26 cellular contexts compared by ENCODE assay signal in the genomic region with DNA sequence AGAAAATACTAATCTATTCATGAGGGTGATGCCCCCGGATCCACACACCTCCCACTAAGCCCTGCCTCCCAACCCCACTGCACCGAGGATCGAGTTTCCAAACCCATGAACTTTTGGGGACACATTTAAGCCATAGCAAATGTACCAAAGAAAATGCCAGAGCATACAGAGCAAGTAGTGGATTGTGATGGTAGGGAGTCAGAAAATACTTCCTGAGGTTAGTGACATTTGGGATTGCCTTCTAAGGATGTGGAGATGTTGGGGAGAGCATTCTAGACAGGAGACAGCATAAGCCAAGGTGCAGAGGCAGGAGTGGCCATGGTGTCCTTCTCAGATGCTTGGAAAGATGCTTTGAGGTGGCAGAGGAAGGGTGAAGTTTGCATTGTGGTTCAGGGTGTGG. TPM values are rescaled to one million over a fixed set of nuclear protein-coding genes. Genes with fewer than 3 reads are reported as not detected.
"Had no signal": no experiment of that assay in that cellular context is flagged by ENCODE, and none has a peak within 500 bp of the region (broad histone marks: within the 10 kb centered on the region; RNA-seq: fewer than 3 reads in every experiment).

No MANE protein-coding gene starts in this region.

- H3K27me3 Mint-ChIP-seq: natural killer cell treated with Interleukin-12 subunit alpha and Interleukin-12 subunit beta and Interleukin-15 and Interleukin-18, amount 100 ng/mL, for 72 hours; progenitor cell of endocrine pancreas; stimulated activated memory B cell treated with anti-CD40 and anti-IgM and Interleukin-4, amounts not matched to agents 10 μg/mL and 1 μg/mL and 100 μg/mL, for 72 hours; stimulated activated naive CD8-positive, alpha-beta T cell treated with anti-CD3 and anti-CD28 coated beads, Interleukin-15, amount 100 ng/mL, for 72 hours; type B pancreatic cell had no signal

- H3K36me3 Mint-ChIP-seq: immature natural killer cell; naive thymus-derived CD4-positive, alpha-beta T cell; natural killer cell treated with Interleukin-12 subunit alpha and Interleukin-12 subunit beta and Interleukin-15 and Interleukin-18, amount 100 ng/mL, for 72 hours; stimulated activated memory B cell treated with anti-CD40 and anti-IgM and Interleukin-4, amounts not matched to agents 10 μg/mL and 1 μg/mL and 100 μg/mL, for 72 hours had no signal

- H3K27ac Mint-ChIP-seq: mesothelial cell of epicardium; naive thymus-derived CD4-positive, alpha-beta T cell; natural killer cell treated with Interleukin-12 subunit alpha and Interleukin-12 subunit beta and Interleukin-15 and Interleukin-18, amount 100 ng/mL, for 72 hours; progenitor cell of endocrine pancreas; stimulated activated memory B cell treated with anti-CD40 and anti-IgM and Interleukin-4, amounts not matched to agents 10 μg/mL and 1 μg/mL and 100 μg/mL, for 72 hours; stimulated activated naive CD8-positive, alpha-beta T cell treated with anti-CD3 and anti-CD28 coated beads, Interleukin-15, amount 100 ng/mL, for 72 hours; type B pancreatic cell had no signal

- ATAC-seq: left colon; left lung; lower lobe of right lung; naive thymus-derived CD4-positive, alpha-beta T cell; natural killer cell treated with Interleukin-12 subunit alpha and Interleukin-12 subunit beta and Interleukin-15 and Interleukin-18, amount 100 ng/mL, for 72 hours; right lobe of liver; stimulated activated memory B cell treated with anti-CD40 and anti-IgM and Interleukin-4, amounts not matched to agents 10 μg/mL and 1 μg/mL and 100 μg/mL, for 72 hours; stimulated activated naive CD8-positive, alpha-beta T cell treated with anti-CD3 and anti-CD28 coated beads, Interleukin-15, amount 100 ng/mL, for 72 hours had no signal

- H3K4me3 ChIP-seq: left lung, lower lobe of right lung, ovary, right atrium auricular region, right lobe of liver, smooth muscle cell, tibial nerve, uterus had no signal

- H3K36me3 ChIP-seq: left lung, lower lobe of right lung, ovary, right atrium auricular region, right lobe of liver, tibial nerve, uterus had no signal

- H3K27ac ChIP-seq: left lung, lower lobe of right lung, ovary, right lobe of liver, tibial nerve had no signal

- H3K27me3 ChIP-seq: left lung, ovary, right atrium auricular region, right lobe of liver, tibial nerve, uterus had no signal

- H3K4me3 Mint-ChIP-seq: immature natural killer cell; mesothelial cell of epicardium; naive thymus-derived CD4-positive, alpha-beta T cell; natural killer cell treated with Interleukin-12 subunit alpha and Interleukin-12 subunit beta and Interleukin-15 and Interleukin-18, amount 100 ng/mL, for 72 hours; stimulated activated memory B cell treated with anti-CD40 and anti-IgM and Interleukin-4, amounts not matched to agents 10 μg/mL and 1 μg/mL and 100 μg/mL, for 72 hours; stimulated activated naive CD8-positive, alpha-beta T cell treated with anti-CD3 and anti-CD28 coated beads, Interleukin-15, amount 100 ng/mL, for 72 hours; type B pancreatic cell had no signal

- H3K9me3 Mint-ChIP-seq: immature natural killer cell; mesothelial cell of epicardium; naive thymus-derived CD4-positive, alpha-beta T cell; natural killer cell treated with Interleukin-12 subunit alpha and Interleukin-12 subunit beta and Interleukin-15 and Interleukin-18, amount 100 ng/mL, for 72 hours; stimulated activated memory B cell treated with anti-CD40 and anti-IgM and Interleukin-4, amounts not matched to agents 10 μg/mL and 1 μg/mL and 100 μg/mL, for 72 hours; stimulated activated naive CD8-positive, alpha-beta T cell treated with anti-CD3 and anti-CD28 coated beads, Interleukin-15, amount 100 ng/mL, for 72 hours; type B pancreatic cell had no signal

- H3K9me3 ChIP-seq: left lung, lower lobe of right lung, ovary, right atrium auricular region, right lobe of liver, tibial nerve, uterus had no signal

- H3K4me1 ChIP-seq: right lobe of liver had no signal

- DNase-seq: hypothalamus; immature natural killer cell; kidney; left colon; left lung; lower lobe of right lung; mesendoderm; naive thymus-derived CD4-positive, alpha-beta T cell; ovary; right lobe of liver; stimulated activated CD4-positive, alpha-beta T cell treated with anti-CD3 and anti-CD28 coated beads, Interleukin-1b, Interleukin-23, amount 100 ng/mL, for 48 hours; stimulated activated CD4-positive, alpha-beta T cell treated with anti-CD3 and anti-CD28 coated beads, Interleukin-2, amount 100 ng/mL, for 48 hours; stimulated activated CD4-positive, alpha-beta T cell treated with anti-CD3 and anti-CD28 coated beads, Interleukin-4, amount 100 ng/mL, for 4 hours; stimulated activated CD8-positive, alpha-beta memory T cell treated with anti-CD3 and anti-CD28 coated beads, Interleukin-4, amount 100 ng/mL, for 48 hours; stimulated activated naive CD4-positive, alpha-beta T cell treated with Interleukin-2 at 50 U/mL for 16 hours; stimulated activated naive CD8-positive, alpha-beta T cell treated with anti-CD3 and anti-CD28 coated beads, Interleukin-15, amount 100 ng/mL, for 72 hours; substantia nigra; uterus had no signal

- H3K4me2 ChIP-seq: smooth muscle cell had no signal

RNA-seq across cellular contexts. Expression of gene VASH2, which starts 33.1 kb away (rescaled TPM):
- polyA plus RNA-seq: naive thymus-derived CD4-positive, alpha-beta T cell had no signal
